Comparison of ENCODE assay signal across 13 cellular contexts in genomic region chr10:66928000-66928770, GRCh38. TPM values are rescaled to one million over a fixed set of nuclear protein-coding genes. Genes with fewer than 3 reads are reported as not detected.
A peak's percentile ranks its signal among the peaks of the same experiment; 100 is the strongest.
DNase-seq lines count a peak whose midpoint lies in the region; ATAC-seq and TF ChIP-seq lines count a peak whose summit lies in the region.
"Had no signal": no experiment of that assay in that cellular context is flagged by ENCODE, and none has a peak within 500 bp of the region (broad histone marks: within the 10 kb centered on the region; RNA-seq: fewer than 3 reads in every experiment).

No MANE protein-coding gene starts in this region.

- no peaks in the 10 kb centered on the region for H3K36me3 Mint-ChIP-seq in endodermal cell (ENCODE audit: low read depth)
- no peaks in the 10 kb centered on the region for H3K36me3 Mint-ChIP-seq in activated T-cell treated with anti-CD3 and anti-CD28 coated beads, Interleukin-2, amount 50 U/mL, for 24 hours (ENCODE audit: low read depth)
- H3K36me3 Mint-ChIP-seq: activated naive CD8-positive, alpha-beta T cell treated with anti-CD3 and anti-CD28 coated beads, Interleukin-2, amount 10 ng/mL, durations not matched to agents 7 days and 5 days; IgD-negative memory B cell had no signal

- TF ChIP-seq CTCF in cardiac muscle cell (IDR thresholded peaks at IDR 0.05; ENCODE audit: low read depth, low read length) (no peak), right atrium auricular region (IDR thresholded peaks at IDR 0.05) (no peak), endodermal cell (conservative IDR thresholded peaks at IDR 0.05) (no peak), mucosa of descending colon (IDR thresholded peaks at IDR 0.05) (no peak)

- H3K9me3 Mint-ChIP-seq in endodermal cell = no peaks in the 10 kb centered on the region
- H3K9me3 Mint-ChIP-seq in activated T-cell treated with anti-CD3 and anti-CD28 coated beads, Interleukin-2, amount 50 U/mL, for 24 hours = no peaks in the 10 kb centered on the region
- H3K9me3 Mint-ChIP-seq: activated B cell treated with CpG ODN at 0.5 μM for 24 hours; activated naive CD8-positive, alpha-beta T cell treated with anti-CD3 and anti-CD28 coated beads, Interleukin-2, amount 10 ng/mL, durations not matched to agents 7 days and 5 days; IgD-negative memory B cell had no signal

- H3K27ac ChIP-seq in cardiac muscle cell = no peak overlapping the region
- no peak overlapping the region for H3K27ac ChIP-seq in right atrium auricular region
- H3K27ac ChIP-seq in endodermal cell (ENCODE audit: low read depth, low read length) = no peak overlapping the region
- H3K27ac ChIP-seq: BLaER1, tibial artery had no signal

- H3K4me3 Mint-ChIP-seq in endodermal cell = peak overlapping the region; percentile 49
- no peak overlapping the region for H3K4me3 Mint-ChIP-seq in activated T-cell treated with anti-CD3 and anti-CD28 coated beads, Interleukin-2, amount 50 U/mL, for 24 hours
- H3K4me3 Mint-ChIP-seq: activated B cell treated with CpG ODN at 0.5 μM for 24 hours; activated naive CD8-positive, alpha-beta T cell treated with anti-CD3 and anti-CD28 coated beads, Interleukin-2, amount 10 ng/mL, durations not matched to agents 7 days and 5 days; IgD-negative memory B cell had no signal

- peak; percentile 3 to 32 for DNase-seq in cardiac muscle cell (ENCODE audit: low read depth in 1 of 2, low spot score in 1 of 2)
- DNase-seq in right atrium auricular region (ENCODE audit: low spot score) = no peak
- DNase-seq in endodermal cell = peak; percentile 70
- peak in 2 of 3 donors; percentile 5 to 37 for DNase-seq in mucosa of descending colon
- DNase-seq in activated T-cell treated with anti-CD3 and anti-CD28 coated beads, Interleukin-2, amount 50 U/mL, for 24 hours = no peak
- no peak for DNase-seq in dermis blood vessel endothelial cell
- DNase-seq in stimulated activated naive CD4-positive, alpha-beta T cell (lab: John Stamatoyannopoulos, UW) = no peak
- DNase-seq in middle frontal gyrus (ENCODE audit: extremely low spot score, low spot score) = no peak
- DNase-seq: activated B cell treated with CpG ODN at 0.5 μM for 24 hours; activated naive CD8-positive, alpha-beta T cell treated with anti-CD3 and anti-CD28 coated beads, Interleukin-2, amount 10 ng/mL, durations not matched to agents 7 days and 5 days; tibial artery had no signal

- peaks cover 53% of the 10 kb centered on the region for H3K27me3 Mint-ChIP-seq in endodermal cell (ENCODE audit: insufficient read depth)
- peaks cover 60% of the 10 kb centered on the region for H3K27me3 Mint-ChIP-seq in activated T-cell treated with anti-CD3 and anti-CD28 coated beads, Interleukin-2, amount 50 U/mL, for 24 hours

- H3K4me1 Mint-ChIP-seq in endodermal cell = peaks cover 4% of the 10 kb centered on the region
- H3K4me1 Mint-ChIP-seq in activated T-cell treated with anti-CD3 and anti-CD28 coated beads, Interleukin-2, amount 50 U/mL, for 24 hours (ENCODE audit: low read depth) = no peaks in the 10 kb centered on the region
- H3K4me1 Mint-ChIP-seq: activated naive CD8-positive, alpha-beta T cell treated with anti-CD3 and anti-CD28 coated beads, Interleukin-2, amount 10 ng/mL, durations not matched to agents 7 days and 5 days; IgD-negative memory B cell had no signal

- H3K4me1 ChIP-seq in cardiac muscle cell (ENCODE audit: low read depth) (peaks cover 16% of the 10 kb centered on the region), right atrium auricular region (peaks cover 0 to 12% of the 10 kb centered on the region in 2 donors), endodermal cell (ENCODE audit: control insufficient read depth, insufficient read depth, low read length) (no peaks in the 10 kb centered on the region), mucosa of descending colon (ENCODE audit: low read depth) (peaks cover 4% of the 10 kb centered on the region)

- no peaks in the 10 kb centered on the region for H3K27me3 ChIP-seq in cardiac muscle cell
- H3K27me3 ChIP-seq in right atrium auricular region = peaks cover 0 to 5% of the 10 kb centered on the region in 2 donors
- peaks cover 47% of the 10 kb centered on the region for H3K27me3 ChIP-seq in endodermal cell (ENCODE audit: control insufficient read depth, insufficient read depth, low read length, poor library complexity, severe bottlenecking)

- 31 to 63% methylated on average over 21 to 29 of the region's 29 CpGs for WGBS in endodermal cell (ENCODE audit: insufficient coverage in 1 of 2, insufficient read length in 1 of 2), 2 experiments

- ATAC-seq in mucosa of descending colon = no peak

- H3K4me3 ChIP-seq in cardiac muscle cell (peak overlapping the region; percentile 15), right atrium auricular region (peak overlapping the region in 1 of 2 donors; percentile 14), endodermal cell (ENCODE audit: low read length) (peak overlapping the region; percentile 36), mucosa of descending colon (no peak overlapping the region)
- H3K4me3 ChIP-seq: BLaER1, tibial artery had no signal

- intact Hi-C loops in mucosa of descending colon (cut with DNase I, micrococcal nuclease) = no loop called here

- no peak overlapping the region for H3K27ac Mint-ChIP-seq in endodermal cell
- H3K27ac Mint-ChIP-seq in activated T-cell treated with anti-CD3 and anti-CD28 coated beads, Interleukin-2, amount 50 U/mL, for 24 hours = no peak overlapping the region
- H3K27ac Mint-ChIP-seq: activated B cell treated with CpG ODN at 0.5 μM for 24 hours; activated naive CD8-positive, alpha-beta T cell treated with anti-CD3 and anti-CD28 coated beads, Interleukin-2, amount 10 ng/mL, durations not matched to agents 7 days and 5 days; IgD-negative memory B cell had no signal

- no peak overlapping the region for H3K9ac ChIP-seq in endodermal cell (ENCODE audit: extremely low read depth, low read length, poor library complexity, severe bottlenecking)
- H3K9ac ChIP-seq: BLaER1 had no signal

- H3K36me3 ChIP-seq in cardiac muscle cell (no peaks in the 10 kb centered on the region), right atrium auricular region (no peaks in the 10 kb centered on the region), endodermal cell (ENCODE audit: control insufficient read depth, insufficient read depth, low read length) (no peaks in the 10 kb centered on the region), mucosa of descending colon (ENCODE audit: low read depth) (no peaks in the 10 kb centered on the region)
- H3K36me3 ChIP-seq: BLaER1, tibial artery had no signal

- H3K9me3 ChIP-seq in cardiac muscle cell (ENCODE audit: low read depth) = no peaks in the 10 kb centered on the region
- no peaks in the 10 kb centered on the region for H3K9me3 ChIP-seq in right atrium auricular region
- H3K9me3 ChIP-seq in endodermal cell (ENCODE audit: control insufficient read depth, low read length) = no peaks in the 10 kb centered on the region
- H3K9me3 ChIP-seq in mucosa of descending colon = no peaks in the 10 kb centered on the region
- H3K9me3 ChIP-seq: BLaER1, tibial artery had no signal

RNA-seq across cellular contexts. Expression of gene LRRTM3, which starts 2.3 kb away (rescaled TPM):
- total RNA-seq in cardiac muscle cell = 0.98 and 2.5 TPM in 2 replicates
- 2.8 and 3.6 TPM in 2 replicates for polyA plus RNA-seq in cardiac muscle cell
- total RNA-seq in right atrium auricular region = not detected
- total RNA-seq in endodermal cell = not detected
- 0.25 TPM for polyA plus RNA-seq in endodermal cell (2013, experiment 1 of 2)
- 0.33 TPM for polyA plus RNA-seq in endodermal cell (2013, experiment 2 of 2)
- total RNA-seq in mucosa of descending colon = under 1 TPM in 2 of 3 donors, not detected in 1; 0.09 to 0.16 TPM
- not detected in 2 replicates for total RNA-seq in dermis blood vessel endothelial cell
- total RNA-seq: activated B cell treated with CpG ODN at 0.5 μM for 24 hours; activated naive CD8-positive, alpha-beta T cell treated with anti-CD3 and anti-CD28 coated beads, Interleukin-2, amount 10 ng/mL, durations not matched to agents 7 days and 5 days had no signal
- polyA plus RNA-seq: IgD-negative memory B cell had no signal

Comparison
In these comparisons a context has a peak if more than half of its experiments do, and no peak if none do; other contexts are left out.
1. DNase-seq: peak in cardiac muscle cell (2 of 2), endodermal cell (single experiment) and mucosa of descending colon (2 of 3); none in right atrium auricular region (single experiment), activated T-cell treated with anti-CD3 and anti-CD28 coated beads, Interleukin-2, amount 50 U/mL, for 24 hours (single experiment), dermis blood vessel endothelial cell (single experiment), stimulated activated naive CD4-positive, alpha-beta T cell (0 of 6) and middle frontal gyrus (single experiment).